Comparison of ENCODE assay signal across 18 cellular contexts in the genomic region with DNA sequence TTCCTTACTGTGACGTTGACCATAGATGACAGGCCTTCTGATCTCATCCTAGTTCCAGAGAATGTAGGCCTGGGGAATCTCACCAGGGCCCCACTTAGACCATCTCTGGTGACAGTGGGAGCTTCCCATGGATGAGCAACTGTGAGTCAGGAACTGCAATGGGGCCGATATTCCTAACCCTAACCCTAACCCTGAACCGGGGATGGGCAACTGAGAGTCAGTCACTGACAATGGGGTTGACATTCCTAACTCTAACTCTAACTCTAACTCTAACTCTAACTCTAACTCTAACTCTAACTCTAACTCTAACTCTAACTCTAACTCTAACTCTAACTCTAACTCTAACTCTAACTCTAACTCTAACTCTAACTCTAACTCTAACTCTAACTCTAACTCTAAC. TPM values are rescaled to one million over a fixed set of nuclear protein-coding genes. Genes with fewer than 3 reads are reported as not detected.
"Had no signal": no experiment of that assay in that cellular context is flagged by ENCODE, and none has a peak within 500 bp of the region (broad histone marks: within the 10 kb centered on the region; RNA-seq: fewer than 3 reads in every experiment).

No MANE protein-coding gene starts in this region.

RNA-seq across cellular contexts. Expression of a gene that starts 15.7 kb away (rescaled TPM):
- total RNA-seq: activated B cell treated with CpG ODN at 0.5 μM for 24 hours; activated CD8-positive, alpha-beta memory T cell treated with anti-CD3 and anti-CD28 coated beads for 36 hours; activated naive CD8-positive, alpha-beta T cell treated with anti-CD3 and anti-CD28 coated beads for 36 hours; activated T-cell treated with anti-CD3 and anti-CD28 coated beads, Interleukin-2, amount 50 U/mL, for 4 hours; activated T-helper 2 cell treated with anti-CD3 and anti-CD28 coated beads, Interferon-gamma antibody, Interleukin-2, Interleukin-4, amounts not matched to agents 10 μg/mL and 5 μg/mL and 100 μg/mL, durations not matched to agents 14 hours and 24 hours and 36 hours; astrocyte; cardiac septum; chondrocyte; esophagus squamous epithelium; glomerular endothelial cell; left lung; lower lobe of right lung; mononuclear cell; myocyte; osteoblast; T-helper 2 cell treated with Interferon-gamma antibody and Interleukin-4, amounts not matched to agents 100 ng/mL and 5 ng/mL, for 36 hours; thyroid gland; ureter had no signal
